Comparison of ENCODE assay signal across 23 cellular contexts in the genomic region with DNA sequence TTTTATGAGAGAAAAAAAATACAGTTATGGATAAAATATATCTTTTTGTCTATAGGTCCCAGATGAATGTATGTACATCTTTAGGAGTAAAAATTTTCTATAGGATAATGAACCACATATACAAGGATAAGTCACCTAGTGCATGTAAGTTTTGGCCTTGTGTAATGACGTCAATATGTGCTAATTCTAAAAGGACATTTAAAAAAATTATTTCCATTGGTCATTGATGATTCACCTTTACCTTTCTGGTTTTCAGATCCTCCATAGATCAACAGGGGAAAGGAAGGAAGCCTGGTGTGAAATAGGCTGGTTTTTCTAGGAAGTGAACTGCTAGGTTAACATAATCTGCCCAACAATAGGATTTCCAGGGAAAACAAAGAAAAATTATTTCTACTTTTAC.
"Had no signal": no experiment of that assay in that cellular context is flagged by ENCODE, and none has a peak within 500 bp of the region (broad histone marks: within the 10 kb centered on the region; RNA-seq: fewer than 3 reads in every experiment).

No MANE protein-coding gene starts in this region.

- H3K27me3 ChIP-seq: dorsolateral prefrontal cortex, esophagus squamous epithelium, ovary, tibial nerve, upper lobe of left lung had no signal

- DNase-seq: dorsolateral prefrontal cortex; effector CD4-positive, alpha-beta T cell; esophagus squamous epithelium; head of caudate nucleus; left ventricle myocardium superior; lower lobe of right lung; natural killer cell; occipital lobe; ovary; posterior cingulate gyrus; psoas muscle; right cardiac atrium; stimulated activated CD4-positive, alpha-beta T cell treated with anti-CD3 and anti-CD28 coated beads, Interleukin-15, amount 100 ng/mL, for 24 hours; stimulated activated CD4-positive, alpha-beta T cell treated with anti-CD3 and anti-CD28 coated beads, Interleukin-2, amount 100 ng/mL, for 48 hours; stimulated activated naive B cell treated with anti-CD40 and anti-IgM and Interleukin-4, amounts not matched to agents 10 μg/mL and 1 μg/mL and 100 μg/mL, for 72 hours; upper lobe of left lung had no signal

- H3K36me3 ChIP-seq: esophagus squamous epithelium, lower lobe of right lung, ovary, thoracic aorta, tibial nerve, upper lobe of left lung had no signal

- H3K4me3 ChIP-seq: dorsolateral prefrontal cortex, esophagus squamous epithelium, lower lobe of right lung, ovary, psoas muscle, skin epidermis, thoracic aorta, tibial nerve, upper lobe of left lung had no signal

- H3K9me3 ChIP-seq: esophagus squamous epithelium, lower lobe of right lung, ovary, psoas muscle, thoracic aorta, tibial nerve, upper lobe of left lung had no signal

- H3K27ac ChIP-seq: dorsolateral prefrontal cortex, esophagus squamous epithelium, lower lobe of right lung, ovary, psoas muscle, skin epidermis, thoracic aorta, tibial nerve, upper lobe of left lung had no signal

- FAIRE-seq: colon, frontal cortex, keratinocyte, urothelium cell line had no signal

- H3K4me1 ChIP-seq: lower lobe of right lung, psoas muscle, tibial nerve, upper lobe of left lung had no signal

- ATAC-seq: left ventricle myocardium superior; lower lobe of right lung; natural killer cell; psoas muscle; right cardiac atrium; stimulated activated naive B cell treated with anti-CD40 and anti-IgM and Interleukin-4, amounts not matched to agents 10 μg/mL and 1 μg/mL and 100 μg/mL, for 72 hours had no signal
